12 cellular contexts compared by ENCODE assay signal in the genomic region with DNA sequence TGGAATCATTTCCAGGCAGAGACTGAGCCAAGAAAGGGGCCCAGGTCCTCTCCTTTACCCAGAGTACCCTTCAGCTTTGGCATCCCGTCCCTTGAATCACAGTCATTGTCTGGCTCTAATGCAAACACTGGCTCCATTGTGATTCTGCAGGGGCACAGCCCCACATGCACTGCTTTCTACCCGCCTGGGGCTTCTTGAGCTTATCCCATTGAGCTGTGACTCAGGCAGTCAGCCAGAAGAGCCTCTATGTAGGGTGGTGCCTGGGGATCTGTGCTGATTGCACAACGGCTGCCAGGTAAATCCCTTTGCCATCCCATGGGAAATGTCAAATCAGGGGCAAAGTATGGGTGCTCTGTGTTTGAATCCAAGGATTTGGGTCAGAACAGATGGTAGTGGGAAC.
DNase-seq lines count a peak whose midpoint lies in the region; ATAC-seq lines count a peak whose summit lies in the region.
"Had no signal": no experiment of that assay in that cellular context is flagged by ENCODE, and none has a peak within 500 bp of the region (broad histone marks: within the 10 kb centered on the region; RNA-seq: fewer than 3 reads in every experiment).

No MANE protein-coding gene starts in this region.

- no peak overlapping the region for H3K4me3 Mint-ChIP-seq in effector memory CD8-positive, alpha-beta T cell
- H3K4me3 Mint-ChIP-seq: stimulated activated memory B cell treated with anti-CD40 and anti-IgM and Interleukin-4, amounts not matched to agents 10 μg/mL and 1 μg/mL and 100 μg/mL, for 72 hours had no signal

- H3K27ac Mint-ChIP-seq in effector memory CD8-positive, alpha-beta T cell: no peak overlapping the region
- H3K27ac Mint-ChIP-seq: stimulated activated memory B cell treated with anti-CD40 and anti-IgM and Interleukin-4, amounts not matched to agents 10 μg/mL and 1 μg/mL and 100 μg/mL, for 72 hours had no signal

- DNase-seq in COLO668 (lab: John Stamatoyannopoulos, UW; ENCODE audit: unreplicated experiment): peak; percentile 40
- DNase-seq in NCI-H1092 (lab: John Stamatoyannopoulos, UW): peak; percentile 77
- peak in 47 of 56 donors; percentile 6 to 90 (median 39) for DNase-seq in amygdala (lab: John Stamatoyannopoulos, UW)
- peak; percentile 92 for DNase-seq in medulla oblongata (ENCODE audit: extremely low spot score)
- no peak for DNase-seq in NAMALWA (ENCODE audit: low spot score)
- DNase-seq in effector memory CD8-positive, alpha-beta T cell: no peak
- no peak for DNase-seq in activated CD4-positive, alpha-beta T cell treated with anti-CD3 and anti-CD28 coated beads, Interleukin-2, amount 50 U/mL, for 4 hours
- DNase-seq in RPMI8226: no peak
- DNase-seq: GF-D8, Karpas-422, T-helper 2 cell had no signal

- no peaks in the 10 kb centered on the region for H3K9me3 Mint-ChIP-seq in effector memory CD8-positive, alpha-beta T cell

- H3K36me3 Mint-ChIP-seq in effector memory CD8-positive, alpha-beta T cell (ENCODE audit: insufficient read depth): no peaks in the 10 kb centered on the region
- H3K36me3 Mint-ChIP-seq: stimulated activated memory B cell treated with anti-CD40 and anti-IgM and Interleukin-4, amounts not matched to agents 10 μg/mL and 1 μg/mL and 100 μg/mL, for 72 hours had no signal

- H3K4me1 Mint-ChIP-seq in effector memory CD8-positive, alpha-beta T cell (ENCODE audit: low read depth in 2 of 2): no peaks in the 10 kb centered on the region
- H3K4me1 Mint-ChIP-seq: stimulated activated memory B cell treated with anti-CD40 and anti-IgM and Interleukin-4, amounts not matched to agents 10 μg/mL and 1 μg/mL and 100 μg/mL, for 72 hours had no signal

- peaks cover 15 to 32% of the 10 kb centered on the region in 2 donors for H3K27me3 Mint-ChIP-seq in effector memory CD8-positive, alpha-beta T cell

- ATAC-seq in effector memory CD8-positive, alpha-beta T cell (replicated peaks): no peak
- ATAC-seq: stimulated activated memory B cell treated with anti-CD40 and anti-IgM and Interleukin-4, amounts not matched to agents 10 μg/mL and 1 μg/mL and 100 μg/mL, for 72 hours had no signal

Comparison
In these comparisons a context has a peak if more than half of its experiments do, and no peak if none do; other contexts are left out.
1. DNase-seq: peak in COLO668 (single experiment), NCI-H1092 (single experiment), amygdala (47 of 56) and medulla oblongata (single experiment); none in NAMALWA (single experiment), effector memory CD8-positive, alpha-beta T cell (0 of 3), activated CD4-positive, alpha-beta T cell treated with anti-CD3 and anti-CD28 coated beads, Interleukin-2, amount 50 U/mL, for 4 hours (0 of 2) and RPMI8226 (single experiment).